ENCODE assay signal across 1 cellular context in the genomic region with DNA sequence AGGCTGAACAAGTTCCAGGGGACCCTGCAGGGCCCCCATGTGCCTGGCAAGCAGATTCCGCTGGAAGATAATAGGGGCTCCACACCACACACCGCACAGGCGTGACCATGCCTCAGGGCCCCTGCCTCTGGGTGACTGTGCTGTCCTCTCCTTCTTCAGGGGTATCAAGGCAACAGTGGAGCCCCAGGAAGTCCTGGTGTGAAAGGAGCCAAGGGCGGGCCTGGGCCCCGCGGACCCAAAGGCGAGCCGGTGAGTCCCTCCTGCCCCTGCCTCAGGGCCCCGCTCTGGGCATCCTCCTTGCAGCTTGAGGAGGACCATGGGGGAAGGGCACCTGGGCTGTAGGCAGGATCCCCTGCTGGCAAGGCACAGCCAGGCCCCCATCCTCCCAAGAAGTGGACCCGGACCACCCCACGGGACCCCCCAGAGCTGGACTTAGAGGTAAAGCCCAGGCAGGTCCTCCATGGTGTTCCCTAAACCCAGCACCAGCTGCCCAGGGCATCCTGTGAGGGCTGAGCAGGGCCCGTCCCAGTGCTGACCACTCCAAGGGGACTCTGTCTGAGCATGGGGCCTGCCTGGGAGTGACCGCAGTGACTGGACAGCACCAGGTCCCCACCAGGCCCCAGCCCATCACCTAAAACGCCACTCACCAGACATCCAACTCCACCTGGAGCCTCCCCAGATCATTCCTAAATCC.
TF ChIP-seq lines count a peak whose summit lies in the region.

No MANE protein-coding gene starts in this region.

TF ChIP-seq in WTC11, 78 proteins besides CTCF, POLR2A, EP300 and RAD21 (continued from another document):
- TF ChIP-seq, protein P1, sequence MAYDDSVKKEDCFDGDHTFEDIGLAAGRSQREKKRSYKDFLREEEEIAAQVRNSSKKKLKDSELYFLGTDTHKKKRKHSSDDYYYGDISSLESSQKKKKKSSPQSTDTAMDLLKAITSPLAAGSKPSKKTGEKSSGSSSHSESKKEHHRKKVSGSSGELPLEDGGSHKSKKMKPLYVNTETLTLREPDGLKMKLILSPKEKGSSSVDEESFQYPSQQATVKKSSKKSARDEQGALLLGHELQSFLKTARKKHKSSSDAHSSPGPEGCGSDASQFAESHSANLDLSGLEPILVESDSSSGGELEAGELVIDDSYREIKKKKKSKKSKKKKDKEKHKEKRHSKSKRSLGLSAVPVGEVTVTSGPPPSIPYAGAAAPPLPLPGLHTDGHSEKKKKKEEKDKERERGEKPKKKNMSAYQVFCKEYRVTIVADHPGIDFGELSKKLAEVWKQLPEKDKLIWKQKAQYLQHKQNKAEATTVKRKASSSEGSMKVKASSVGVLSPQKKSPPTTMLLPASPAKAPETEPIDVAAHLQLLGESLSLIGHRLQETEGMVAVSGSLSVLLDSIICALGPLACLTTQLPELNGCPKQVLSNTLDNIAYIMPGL (CRISPR knock-in tag; IDR thresholded peaks at IDR 0.05) = no peak
TF ChIP-seq in WTC11: peak in this region for 0.
